ENCODE assay signal across 2 cellular contexts in genomic region chr6:158015545-158015944, GRCh38.
A peak's percentile ranks its signal among the peaks of the same experiment; 100 is the strongest.
TF ChIP-seq lines count a peak whose summit lies in the region.

No MANE protein-coding gene starts in this region.

TF ChIP-seq in HEK293, 187 proteins besides CTCF, POLR2A, EP300 and RAD21:
- TF ChIP-seq ZBTB17 (tag by site-specific recombination; IDR thresholded peaks at IDR 0.05) (no peak), ZNF362 (tag by site-specific recombination; IDR thresholded peaks at IDR 0.05) (no peak), HOXC10 (CRISPR knock-in tag; IDR thresholded peaks at IDR 0.05) (no peak), ZNF664 (tag by site-specific recombination; IDR thresholded peaks at IDR 0.05) (0 out of 2 replicates have a peak, but pooled peaks have one; percentile 22), ZNF837 (tag by site-specific recombination; IDR thresholded peaks at IDR 0.05) (no peak)
TF ChIP-seq in HEK293: peak in this region for 1.

TF ChIP-seq in K562, 482 proteins besides CTCF, POLR2A, EP300 and RAD21:
- TF ChIP-seq C11orf30 (IDR thresholded peaks at IDR 0.05; ENCODE audit: low read depth) = peak; percentile 81
- no peak for TF ChIP-seq ARID3A (IDR thresholded peaks at IDR 0.05; ENCODE audit: borderline replicate concordance, low read depth, low read length)
- TF ChIP-seq ZNF316 (IDR thresholded peaks at IDR 0.05) = peak; percentile 90
- TF ChIP-seq MAFG (tag; conservative IDR thresholded peaks at IDR 0.05) = peak; percentile 49; the same call in 1 of the 2 replicates
- no peak for TF ChIP-seq SRF (CRISPR knock-in tag; IDR thresholded peaks at IDR 0.05)
- TF ChIP-seq CSDE1 (IDR thresholded peaks at IDR 0.05) = no peak
- peak; percentile 41; the same call in 1 of the 2 replicates for TF ChIP-seq MAFF (IDR thresholded peaks at IDR 0.05; ENCODE audit: low read length)
